In the genomic region with DNA sequence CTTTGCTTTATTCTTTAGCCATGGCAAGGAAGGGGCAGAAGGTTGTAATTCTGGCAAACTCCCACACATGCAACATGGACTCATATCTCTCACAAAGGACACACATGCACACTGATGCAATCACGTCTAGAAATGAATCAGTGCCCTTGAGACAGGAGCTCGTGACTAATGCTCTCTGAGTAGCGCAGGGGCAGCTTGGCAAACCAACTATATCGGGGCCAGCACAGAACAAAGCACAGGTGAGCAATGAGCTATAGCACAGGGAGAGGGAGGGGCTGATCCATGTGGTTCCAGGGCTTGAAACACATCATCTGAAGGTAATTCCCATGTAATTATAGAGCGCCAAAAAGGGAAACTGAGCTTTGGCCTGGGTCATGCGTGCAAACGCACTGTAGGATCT, we compare ENCODE assay signal across 8 cellular contexts.
DNase-seq lines count a peak whose midpoint lies in the region; ATAC-seq and TF ChIP-seq lines count a peak whose summit lies in the region.

No MANE protein-coding gene starts in this region.

- intact Hi-C loops in activated B cell treated with CpG ODN at 0.5 μM for 24 hours (cut with micrococcal nuclease): loop anchor here (2.0 kb wide), 1 partner anchor 164 kb away; no protein-coding TSS in a partner anchor

- H3K9me3 Mint-ChIP-seq in activated B cell treated with CpG ODN at 0.5 μM for 24 hours: no peaks in the 10 kb centered on the region
- no peaks in the 10 kb centered on the region for H3K9me3 Mint-ChIP-seq in stimulated activated naive CD8-positive, alpha-beta T cell treated with anti-CD3 and anti-CD28 coated beads, Interleukin-15, Interleukin-2, amounts not matched to agents 100 ng/mL and 50 ng/mL, for 24 hours
- H3K9me3 Mint-ChIP-seq in T-cell: no peaks in the 10 kb centered on the region

- ATAC-seq in GM19043 (IDR thresholded peaks at IDR 0.05; ENCODE audit: low read depth, unreplicated experiment): peak; percentile 53
- peak; percentile 60 for ATAC-seq in HG03159 (IDR thresholded peaks at IDR 0.05; ENCODE audit: unreplicated experiment)
- peak; percentile 61 for ATAC-seq in activated B cell treated with CpG ODN at 0.5 μM for 24 hours (ENCODE audit: low read depth)
- ATAC-seq in T-cell (replicated peaks in 1 of 4): no peak

- H3K27ac Mint-ChIP-seq in activated B cell treated with CpG ODN at 0.5 μM for 24 hours (peak overlapping the region; percentile 68), T-cell (no peak overlapping the region)
- peak overlapping the region; percentile 94 for H3K27ac Mint-ChIP-seq in stimulated activated naive CD8-positive, alpha-beta T cell treated with anti-CD3 and anti-CD28 coated beads, Interleukin-15, Interleukin-2, amounts not matched to agents 100 ng/mL and 50 ng/mL, for 24 hours

- H3K4me3 Mint-ChIP-seq in activated B cell treated with CpG ODN at 0.5 μM for 24 hours: peak overlapping the region; percentile 4
- H3K4me3 Mint-ChIP-seq in stimulated activated naive CD8-positive, alpha-beta T cell treated with anti-CD3 and anti-CD28 coated beads, Interleukin-15, Interleukin-2, amounts not matched to agents 100 ng/mL and 50 ng/mL, for 24 hours: peak overlapping the region; percentile 58
- no peak overlapping the region for H3K4me3 Mint-ChIP-seq in T-cell

- POLR2A ChIA-PET in activated B cell treated with CpG ODN at 0.5 μM for 24 hours (lab: Charles Lee): interaction anchor here (0.8 kb wide), 1 partner anchor 165 kb away, joined by 4 read pairs; a partner anchor contains a TSS
- POLR2A ChIA-PET in T-cell (lab: Charles Lee): no interaction called here

- H3K4me1 Mint-ChIP-seq in activated B cell treated with CpG ODN at 0.5 μM for 24 hours: peaks cover 53% of the 10 kb centered on the region
- peaks cover 78% of the 10 kb centered on the region for H3K4me1 Mint-ChIP-seq in stimulated activated naive CD8-positive, alpha-beta T cell treated with anti-CD3 and anti-CD28 coated beads, Interleukin-15, Interleukin-2, amounts not matched to agents 100 ng/mL and 50 ng/mL, for 24 hours (ENCODE audit: low read depth)
- H3K4me1 Mint-ChIP-seq in T-cell: peaks cover 17 to 41% (median 21%) of the 10 kb centered on the region in 3 donors

- DNase-seq in AG20443 (ENCODE audit: low spot score) (peak; percentile 71), activated B cell treated with CpG ODN at 0.5 μM for 24 hours (no peak), fibroblast of the conjunctiva (ENCODE audit: low read depth) (peak; percentile 97), NCI-H748 (lab: John Stamatoyannopoulos, UW; ENCODE audit: unreplicated experiment) (no peak), T-cell (no peak)

- TF ChIP-seq CTCF in activated B cell treated with CpG ODN at 0.5 μM for 24 hours (IDR thresholded peaks at IDR 0.05): no peak

- no peaks in the 10 kb centered on the region for H3K27me3 Mint-ChIP-seq in activated B cell treated with CpG ODN at 0.5 μM for 24 hours
- no peaks in the 10 kb centered on the region for H3K27me3 Mint-ChIP-seq in stimulated activated naive CD8-positive, alpha-beta T cell treated with anti-CD3 and anti-CD28 coated beads, Interleukin-15, Interleukin-2, amounts not matched to agents 100 ng/mL and 50 ng/mL, for 24 hours
- H3K27me3 Mint-ChIP-seq in T-cell: no peaks in the 10 kb centered on the region

- H3K36me3 Mint-ChIP-seq in activated B cell treated with CpG ODN at 0.5 μM for 24 hours (ENCODE audit: low read depth): no peaks in the 10 kb centered on the region
- H3K36me3 Mint-ChIP-seq in stimulated activated naive CD8-positive, alpha-beta T cell treated with anti-CD3 and anti-CD28 coated beads, Interleukin-15, Interleukin-2, amounts not matched to agents 100 ng/mL and 50 ng/mL, for 24 hours (ENCODE audit: low read depth): no peaks in the 10 kb centered on the region
- no peaks in the 10 kb centered on the region for H3K36me3 Mint-ChIP-seq in T-cell

- CTCF ChIA-PET in activated B cell treated with CpG ODN at 0.5 μM for 24 hours (lab: Charles Lee): no interaction called here
- CTCF ChIA-PET in T-cell (lab: Charles Lee): no interaction called here

Comparison
In these comparisons a context has a peak if more than half of its experiments do, and no peak if none do; other contexts are left out.
1. DNase-seq: peak in AG20443 (single experiment) and fibroblast of the conjunctiva (single experiment); none in activated B cell treated with CpG ODN at 0.5 μM for 24 hours (single experiment), NCI-H748 (single experiment) and T-cell (0 of 34).
2. ATAC-seq: peak in GM19043 (single experiment), HG03159 (single experiment) and activated B cell treated with CpG ODN at 0.5 μM for 24 hours (single experiment); none in T-cell (0 of 4).
3. H3K27ac Mint-ChIP-seq: peak in activated B cell treated with CpG ODN at 0.5 μM for 24 hours (single experiment) and stimulated activated naive CD8-positive, alpha-beta T cell treated with anti-CD3 and anti-CD28 coated beads, Interleukin-15, Interleukin-2, amounts not matched to agents 100 ng/mL and 50 ng/mL, for 24 hours (single experiment); none in T-cell (0 of 2).
4. H3K4me3 Mint-ChIP-seq: peak in activated B cell treated with CpG ODN at 0.5 μM for 24 hours (single experiment) and stimulated activated naive CD8-positive, alpha-beta T cell treated with anti-CD3 and anti-CD28 coated beads, Interleukin-15, Interleukin-2, amounts not matched to agents 100 ng/mL and 50 ng/mL, for 24 hours (single experiment); none in T-cell (0 of 3).